In genomic region chr1:183022202-183023145, GRCh38 we compare ENCODE assay signal across 1 cellular context.
A peak's percentile ranks its signal among the peaks of the same experiment; 100 is the strongest.
TF ChIP-seq lines count a peak whose summit lies in the region.

No MANE protein-coding gene starts in this region.

TF ChIP-seq in SK-N-SH, 30 proteins besides CTCF, POLR2A, EP300 and RAD21 (continued from another document):
- TF ChIP-seq REST (IDR thresholded peaks at IDR 0.05; ENCODE audit: low read depth, low read length) (peak; percentile 11; the same call in 1 of the 2 replicates), USF1 (IDR thresholded peaks at IDR 0.05; ENCODE audit: borderline replicate concordance, low read depth) (no peak), IRF3 (IDR thresholded peaks at IDR 0.05; ENCODE audit: low read depth, low read length) (no peak), MAX (IDR thresholded peaks at IDR 0.05; ENCODE audit: low read depth) (peak; percentile 53), PBX3 (IDR thresholded peaks at IDR 0.05) (peak; percentile 43), POLR2AphosphoS5 (IDR thresholded peaks at IDR 0.05; ENCODE audit: low read depth, low read length) (peak; percentile 40; the same call in 1 of the 2 replicates), TEAD4 (IDR thresholded peaks at IDR 0.05; ENCODE audit: borderline replicate concordance, insufficient read depth) (peak; percentile 36; the same call in 1 of the 2 replicates), TCF12 (IDR thresholded peaks at IDR 0.05) (peak; percentile 72), ZBTB33 (IDR thresholded peaks at IDR 0.05; ENCODE audit: borderline replicate concordance, low read depth) (0 out of 2 replicates have a peak, but pooled peaks have one; percentile 28), MXI1 (IDR thresholded peaks at IDR 0.05; ENCODE audit: low read depth, low read length) (no peak; the same call in 1 of the 2 replicates), FOXM1 (IDR thresholded peaks at IDR 0.05; ENCODE audit: low read depth) (no peak), FOXJ3 (CRISPR knock-in tag; IDR thresholded peaks at IDR 0.05) (no peak), ELF1 (IDR thresholded peaks at IDR 0.05) (no peak), GATA2 (CRISPR knock-in tag; IDR thresholded peaks at IDR 0.05) (no peak), TAF1 (IDR thresholded peaks at IDR 0.05; ENCODE audit: borderline replicate concordance, low read depth, low read length) (peak; percentile 55; the same call in 1 of the 2 replicates), RFX5 (IDR thresholded peaks at IDR 0.05; ENCODE audit: low read length) (no peak)
